Comparison of ENCODE assay signal across 8 cellular contexts in the genomic region with DNA sequence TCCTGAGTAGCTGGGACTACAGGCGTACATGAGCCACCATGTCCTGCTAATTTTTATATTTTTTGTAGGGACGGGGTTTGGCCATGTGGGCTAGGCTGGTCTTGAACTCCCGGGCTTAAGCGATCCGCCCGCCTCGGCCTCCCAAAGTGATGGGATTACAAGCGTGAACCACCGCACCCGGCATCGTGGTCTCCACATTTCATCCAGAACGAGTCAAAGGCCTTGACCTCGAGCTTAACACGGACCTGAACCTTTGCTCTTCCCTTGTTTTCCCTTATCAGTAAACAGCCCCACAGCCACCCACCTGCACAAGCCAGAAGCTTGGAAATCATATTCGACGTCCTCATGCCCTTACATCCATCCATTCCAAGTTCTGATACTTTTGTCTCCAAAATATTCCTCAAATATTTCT. TPM values are rescaled to one million over a fixed set of nuclear protein-coding genes. Genes with fewer than 3 reads are reported as not detected.
DNase-seq lines count a peak whose midpoint lies in the region; ATAC-seq and TF ChIP-seq lines count a peak whose summit lies in the region.

No MANE protein-coding gene starts in this region.

- no peak overlapping the region for H2AK5ac ChIP-seq in trophoblast cell (ENCODE audit: low read length)

- no peak for DNase-seq in Panc1 (ENCODE audit: low read depth, low spot score)
- no peak for DNase-seq in epithelial cell of proximal tubule (ENCODE audit: low read depth)
- DNase-seq in trophoblast cell: no peak
- DNase-seq in posterior vena cava (ENCODE audit: low spot score): no peak
- DNase-seq in GDM1 (lab: John Stamatoyannopoulos, UW): no peak
- no peak for DNase-seq in NK-92 treated with Interleukin-12 subunit alpha and Interleukin-12 subunit beta, amount 100 ng/mL, for 24 hours (lab: John Stamatoyannopoulos, UW)
- no peak for DNase-seq in AML-193 (lab: John Stamatoyannopoulos, UW)

- in situ Hi-C loops in Panc1 (cut with HindIII; ENCODE audit: low pct_unique_long_range_greater_than_20kb, low sequenced_read_pairs): no loop called here

- no peaks in the 10 kb centered on the region for H3K36me3 ChIP-seq in ES-I3 (ENCODE audit: insufficient read depth, low read length)
- H3K36me3 ChIP-seq in Panc1 (ENCODE audit: control insufficient read depth, insufficient read depth, low read length): no peaks in the 10 kb centered on the region
- H3K36me3 ChIP-seq in trophoblast cell (ENCODE audit: control insufficient read depth in 1 of 2, insufficient read depth in 2 of 2, low read length in 2 of 2): no peaks in the 10 kb centered on the region

- H3K9ac ChIP-seq in ES-I3 (ENCODE audit: low read depth, low read length): peak overlapping the region; percentile 88
- no peak overlapping the region for H3K9ac ChIP-seq in trophoblast cell (ENCODE audit: low read length)

- H3K23ac ChIP-seq in trophoblast cell (ENCODE audit: low read length): no peak overlapping the region

- no CpG with 5 or more reads among the region's 16 CpGs for WGBS in trophoblast cell (ENCODE audit: extremely low coverage, insufficient coverage, insufficient read length)

- no peak overlapping the region for H3K14ac ChIP-seq in trophoblast cell (ENCODE audit: low read length)

- intact Hi-C loops in Panc1 (cut with micrococcal nuclease; ENCODE audit: unreplicated experiment): no loop called here
- intact Hi-C loops in posterior vena cava (cut with DNase I): loop anchor here in 1 of 2 donors (5.0 kb wide), 1 partner anchor 1192 kb away; no protein-coding TSS in a partner anchor

- POLR2A ChIA-PET in Panc1 (lab: Charles Lee): no interaction called here

- H2BK12ac ChIP-seq in trophoblast cell (ENCODE audit: low read length): no peak overlapping the region

- H3K4me1 ChIP-seq in ES-I3 (ENCODE audit: insufficient read depth, low read length) (no peaks in the 10 kb centered on the region), Panc1 (ENCODE audit: control insufficient read depth, insufficient read depth, low read length) (peaks cover 6% of the 10 kb centered on the region; the same call in 1 of the 2 replicates), trophoblast cell (ENCODE audit: control insufficient read depth in 1 of 2, insufficient read depth in 2 of 2, low read length in 2 of 2) (peaks cover 4 to 10% of the 10 kb centered on the region in 2 experiments)

- H3K27me3 ChIP-seq in Panc1 (ENCODE audit: control insufficient read depth, insufficient read depth, low read length) (no peaks in the 10 kb centered on the region), trophoblast cell (ENCODE audit: insufficient read depth, low read length) (no peaks in the 10 kb centered on the region)

- H3K27ac ChIP-seq in Panc1 (ENCODE audit: low read length) (peak overlapping the region; percentile 93), trophoblast cell (ENCODE audit: low read depth, low read length) (no peak overlapping the region)

- no peak overlapping the region for H4K91ac ChIP-seq in trophoblast cell (ENCODE audit: low read depth, low read length)

- H3K4me2 ChIP-seq in trophoblast cell (ENCODE audit: low read length): peak overlapping the region; percentile 67

- no peak overlapping the region for H2BK120ac ChIP-seq in trophoblast cell (ENCODE audit: insufficient read depth, low read length, poor library complexity)

- peaks cover 12% of the 10 kb centered on the region for H3K79me2 ChIP-seq in trophoblast cell (ENCODE audit: control insufficient read depth, insufficient read depth, low read length, poor library complexity)

- no peak overlapping the region for H2BK5ac ChIP-seq in trophoblast cell (ENCODE audit: low read depth, low read length, poor library complexity)

- peaks cover 10% of the 10 kb centered on the region for H3K79me1 ChIP-seq in trophoblast cell (ENCODE audit: low read length)

- H4K12ac ChIP-seq in trophoblast cell (ENCODE audit: low read depth, low read length): peak overlapping the region; percentile 35

- H3K18ac ChIP-seq in trophoblast cell (ENCODE audit: low read length): no peak overlapping the region

- ATAC-seq in Panc1: no peak

- TF ChIP-seq CTCF in Panc1 (IDR thresholded peaks at IDR 0.05) (no peak), epithelial cell of proximal tubule (conservative IDR thresholded peaks at IDR 0.05; ENCODE audit: low read depth, low read length) (no peak)

- peak overlapping the region; percentile 10 for H3K4ac ChIP-seq in trophoblast cell (ENCODE audit: low read depth, low read length)

- H2AFZ ChIP-seq in trophoblast cell (ENCODE audit: insufficient read depth, low read length, poor library complexity): no peak overlapping the region

- H3K4me3 ChIP-seq in Panc1 (ENCODE audit: low read depth in 2 of 2, low read length in 2 of 2) (peak overlapping the region; percentile 89 to 92), epithelial cell of proximal tubule (ENCODE audit: low read depth, low read length) (peak overlapping the region; percentile 99), trophoblast cell (ENCODE audit: low read depth, low read length) (peak overlapping the region; percentile 4)

- H3K9me3 ChIP-seq in ES-I3 (ENCODE audit: control insufficient read depth, insufficient read depth, low read length) (no peaks in the 10 kb centered on the region), Panc1 (ENCODE audit: control insufficient read depth, insufficient read depth, low read depth, low read length) (no peaks in the 10 kb centered on the region), trophoblast cell (ENCODE audit: insufficient read depth, low read depth, low read length) (peaks cover 2% of the 10 kb centered on the region)

- no peak overlapping the region for H4K8ac ChIP-seq in trophoblast cell (ENCODE audit: low read depth, low read length)

- no TSS peak for BruUV-seq in Panc1 (replicated peaks; lab: Mats Ljungman, UMichigan)

- CTCF ChIA-PET in Panc1 (lab: Charles Lee): no interaction called here

RNA-seq across cellular contexts. Expression of gene PTPN23, which starts 1.3 kb away (rescaled TPM):
- total RNA-seq in Panc1 (2021; ENCODE audit: unreplicated experiment): 35.7 TPM
- polyA plus RNA-seq in Panc1 (2012; ENCODE audit: insufficient read length): 34.6 TPM
- 14.2 and 15.0 TPM in 2 replicates for total RNA-seq in epithelial cell of proximal tubule
- 26.0 and 26.5 TPM in 2 replicates for polyA plus RNA-seq in trophoblast cell (2013)
- 10 to 100 TPM; 30.8 to 32.4 TPM for total RNA-seq in posterior vena cava

Comparison
In these comparisons a context has a peak if more than half of its experiments do, and no peak if none do; other contexts are left out.
1. H3K4me3 ChIP-seq: peak in every context shown above with its lines; median percentile 99 in epithelial cell of proximal tubule; 90 in Panc1; 4 in trophoblast cell.